Comparison of ENCODE assay signal across 8 cellular contexts in genomic region chr5:157603333-157604190, GRCh38. TPM values are rescaled to one million over a fixed set of nuclear protein-coding genes. Genes with fewer than 3 reads are reported as not detected.
A peak's percentile ranks its signal among the peaks of the same experiment; 100 is the strongest.
DNase-seq lines count a peak whose midpoint lies in the region; ATAC-seq, FAIRE-seq and TF ChIP-seq lines count a peak whose summit lies in the region.

No MANE protein-coding gene starts in this region.

- H3K27me3 ChIP-seq in HepG2 (ENCODE audit: control insufficient read depth in 1 of 2, insufficient read depth in 2 of 2, low read length in 2 of 2) (no peaks in the 10 kb centered on the region; a peak in 1 of 5 replicates), vagina (no peaks in the 10 kb centered on the region)

- no peak for FAIRE-seq in HepG2 (lab: Jason Lieb, UNC)

- H3K27ac ChIP-seq in OCI-LY7 (ENCODE audit: low read depth, low read length, poor library complexity, severe bottlenecking) (peak overlapping the region; percentile 73), HepG2 (ENCODE audit: extremely low read length, insufficient read depth, low read length) (no peak overlapping the region), vagina (no peak overlapping the region)

- H3K36me3 ChIP-seq in OCI-LY7 (ENCODE audit: insufficient read depth, low read length) (no peaks in the 10 kb centered on the region), HepG2 (replicated peaks in 1 of 2; ENCODE audit: control insufficient read depth in 1 of 2, insufficient read depth in 2 of 2, low read length in 2 of 2) (no peaks in the 10 kb centered on the region), vagina (no peaks in the 10 kb centered on the region)

- H3K9ac ChIP-seq in HepG2 (ENCODE audit: insufficient read depth, low read depth, low read length): no peak overlapping the region

- no peaks in the 10 kb centered on the region for H3K79me2 ChIP-seq in OCI-LY7 (ENCODE audit: insufficient read depth, low read depth, low read length)
- no peaks in the 10 kb centered on the region for H3K79me2 ChIP-seq in HepG2 (ENCODE audit: insufficient read depth, low read length)

- DNase-seq in OCI-LY7 (ENCODE audit: low spot score): peak; percentile 37
- peak; percentile 74 for DNase-seq in activated T-helper 1 cell treated with anti-CD3 and anti-CD28 coated beads, Interleukin-12 subunit alpha, Interleukin-12 subunit beta, Interleukin-2, Interleukin-4 antibody, amounts not matched to agents 30 ng/mL and 10 ng/mL and 1 ng/mL, durations not matched to agents 14 hours and 24 hours and 36 hours (ENCODE audit: low spot score)
- peak; percentile 18 for DNase-seq in HepG2 (ENCODE audit: low spot score)
- DNase-seq in NCI-H69 (lab: John Stamatoyannopoulos, UW): no peak
- no peak for DNase-seq in HuH-7.5 (ENCODE audit: low spot score)
- DNase-seq in vagina (ENCODE audit: extremely low spot score in 2 of 2): no peak

- H2AFZ ChIP-seq in OCI-LY7 (ENCODE audit: low read length) (peak overlapping the region; percentile 88), HepG2 (ENCODE audit: low read length) (no peak overlapping the region)

- CTCF ChIA-PET in OCI-LY7 (lab: Charles Lee; ENCODE audit: unreplicated experiment): no interaction called here
- CTCF ChIA-PET in HepG2 (lab: Yijun Ruan, JAX; ENCODE audit: low intra/inter-chr PET ratio, low total read pairs): no interaction called here

- in situ Hi-C loops in HepG2 (cut with HindIII; ENCODE audit: extremely low pct_ligation_motif_present, low pct_unique_long_range_greater_than_20kb): no loop called here

- no peak overlapping the region for H3K4me3 ChIP-seq in OCI-LY7 (ENCODE audit: low read depth, low read length, poor library complexity, severe bottlenecking)
- no peak overlapping the region for H3K4me3 ChIP-seq in HepG2 (replicated peaks in 1 of 3; ENCODE audit: insufficient read depth in 1 of 3, low read depth in 2 of 3, low read length in 3 of 3)
- H3K4me3 ChIP-seq in vagina: no peak overlapping the region

- TF ChIP-seq CTCF in OCI-LY7 (conservative IDR thresholded peaks at IDR 0.05; ENCODE audit: low read length): no peak
- no peak for TF ChIP-seq CTCF in HepG2 (CRISPR knock-in tag; IDR thresholded peaks at IDR 0.05)
- TF ChIP-seq CTCF in vagina (IDR thresholded peaks at IDR 0.05): no peak

- H3K4me2 ChIP-seq in OCI-LY7 (ENCODE audit: low read length) (peak overlapping the region; percentile 58), HepG2 (ENCODE audit: low read depth, low read length) (no peak overlapping the region)

- BruUV-seq in OCI-LY7 (replicated peaks; lab: Mats Ljungman, UMichigan) (no TSS peak), HepG2 (replicated peaks; lab: Mats Ljungman, UMichigan) (no TSS peak)

- H3K4me3 Mint-ChIP-seq in activated T-helper 1 cell treated with anti-CD3 and anti-CD28 coated beads, Interleukin-12 subunit alpha, Interleukin-12 subunit beta, Interleukin-2, Interleukin-4 antibody, amounts not matched to agents 30 ng/mL and 10 ng/mL and 1 ng/mL, durations not matched to agents 14 hours and 24 hours and 36 hours: peak overlapping the region; percentile 59

- no peaks in the 10 kb centered on the region for H3K27me3 Mint-ChIP-seq in activated T-helper 1 cell treated with anti-CD3 and anti-CD28 coated beads, Interleukin-12 subunit alpha, Interleukin-12 subunit beta, Interleukin-2, Interleukin-4 antibody, amounts not matched to agents 30 ng/mL and 10 ng/mL and 1 ng/mL, durations not matched to agents 14 hours and 24 hours and 36 hours (ENCODE audit: insufficient read depth)

- H3K4me1 Mint-ChIP-seq in activated T-helper 1 cell treated with anti-CD3 and anti-CD28 coated beads, Interleukin-12 subunit alpha, Interleukin-12 subunit beta, Interleukin-2, Interleukin-4 antibody, amounts not matched to agents 30 ng/mL and 10 ng/mL and 1 ng/mL, durations not matched to agents 14 hours and 24 hours and 36 hours (ENCODE audit: low read depth): peaks cover 79% of the 10 kb centered on the region

- H3K9me3 Mint-ChIP-seq in activated T-helper 1 cell treated with anti-CD3 and anti-CD28 coated beads, Interleukin-12 subunit alpha, Interleukin-12 subunit beta, Interleukin-2, Interleukin-4 antibody, amounts not matched to agents 30 ng/mL and 10 ng/mL and 1 ng/mL, durations not matched to agents 14 hours and 24 hours and 36 hours: no peaks in the 10 kb centered on the region

- no peaks in the 10 kb centered on the region for H4K20me1 ChIP-seq in OCI-LY7 (ENCODE audit: insufficient read depth, low read length)
- H4K20me1 ChIP-seq in HepG2 (ENCODE audit: insufficient read depth, low read length): no peaks in the 10 kb centered on the region

- POLR2A ChIA-PET in OCI-LY7 (lab: Charles Lee): interaction anchor here (0.7 to 2.1 kb wide), 3 partner anchors 8 to 219 kb away, joined by 3 to 19 read pairs (median 3); no protein-coding TSS in a partner anchor
- POLR2A ChIA-PET in HepG2 (lab: Yijun Ruan, JAX): no interaction called here

- H3K27ac Mint-ChIP-seq in activated T-helper 1 cell treated with anti-CD3 and anti-CD28 coated beads, Interleukin-12 subunit alpha, Interleukin-12 subunit beta, Interleukin-2, Interleukin-4 antibody, amounts not matched to agents 30 ng/mL and 10 ng/mL and 1 ng/mL, durations not matched to agents 14 hours and 24 hours and 36 hours: peak overlapping the region; percentile 88

- H3K9me2 ChIP-seq in OCI-LY7 (ENCODE audit: insufficient read depth, low read length): no peaks in the 10 kb centered on the region

- no peak for TF ChIP-seq RAD21 in HepG2 (CRISPR knock-in tag; IDR thresholded peaks at IDR 0.05)

- intact Hi-C loops in OCI-LY7 (cut with micrococcal nuclease; ENCODE audit: unreplicated experiment) (loop anchor here (5.0 kb wide), 2 partner anchors 124 to 139 kb away; partner anchors contain the start of gene LSM11), HepG2 (cut with micrococcal nuclease; ENCODE audit: unreplicated experiment) (no loop called here), vagina (cut with DNase I) (no loop called here)
- intact Hi-C loops in activated T-helper 1 cell treated with anti-CD3 and anti-CD28 coated beads, Interleukin-12 subunit alpha, Interleukin-12 subunit beta, Interleukin-2, Interleukin-4 antibody, amounts not matched to agents 30 ng/mL and 10 ng/mL and 1 ng/mL, durations not matched to agents 14 hours and 24 hours and 36 hours (cut with micrococcal nuclease): loop anchor here (1.0 to 5.0 kb wide), 13 partner anchors 8 to 1809 kb away; partner anchors contain the start of genes CLINT1 and THG1L

- H3K36me3 Mint-ChIP-seq in activated T-helper 1 cell treated with anti-CD3 and anti-CD28 coated beads, Interleukin-12 subunit alpha, Interleukin-12 subunit beta, Interleukin-2, Interleukin-4 antibody, amounts not matched to agents 30 ng/mL and 10 ng/mL and 1 ng/mL, durations not matched to agents 14 hours and 24 hours and 36 hours (ENCODE audit: low read depth): peaks cover 10% of the 10 kb centered on the region

- no peaks in the 10 kb centered on the region for H3K9me3 ChIP-seq in OCI-LY7 (ENCODE audit: low read length)
- no peaks in the 10 kb centered on the region for H3K9me3 ChIP-seq in HepG2 (ENCODE audit: low read length)
- no peaks in the 10 kb centered on the region for H3K9me3 ChIP-seq in vagina

- 41% methylated on average over 12 of the region's 12 CpGs for WGBS in HepG2 (ENCODE audit: low lambda C conversion rate)

- no peak for TF ChIP-seq EP300 in HepG2 (IDR thresholded peaks at IDR 0.05; ENCODE audit: low read depth in 2 of 2, low read length in 2 of 2)
- no peak for TF ChIP-seq EP300 in HepG2 (CRISPR knock-in tag; IDR thresholded peaks at IDR 0.05; ENCODE audit: borderline replicate concordance)

- H3K4me1 ChIP-seq in OCI-LY7 (ENCODE audit: insufficient read depth, low read length, poor library complexity, severe bottlenecking) (peaks cover 66% of the 10 kb centered on the region), HepG2 (ENCODE audit: insufficient read depth, low read length) (no peaks in the 10 kb centered on the region), vagina (no peaks in the 10 kb centered on the region)

- no peak for TF ChIP-seq POLR2A in HepG2 (IDR thresholded peaks at IDR 0.05; ENCODE audit: insufficient read depth in 1 of 2, low read depth in 2 of 2, low read length in 2 of 2)
- no peak for TF ChIP-seq POLR2A in vagina (IDR thresholded peaks at IDR 0.05)

- ATAC-seq in GM21423 (IDR thresholded peaks at IDR 0.05; ENCODE audit: unreplicated experiment) (peak; percentile 32), HepG2 (no peak), HG03196 (IDR thresholded peaks at IDR 0.05; ENCODE audit: unreplicated experiment) (no peak)

RNA-seq across cellular contexts. Expression of gene ADAM19, which starts 28.0 kb away (rescaled TPM):
- 19.0 and 24.2 TPM in 2 replicates for total RNA-seq in OCI-LY7 (2014; rRNA removed; shearing (Covaris generic))
- 78.3 and 103 TPM in 2 replicates for total RNA-seq in OCI-LY7 (2022)
- total RNA-seq in activated T-helper 1 cell treated with anti-CD3 and anti-CD28 coated beads, Interleukin-12 subunit alpha, Interleukin-12 subunit beta, Interleukin-2, Interleukin-4 antibody, amounts not matched to agents 30 ng/mL and 10 ng/mL and 1 ng/mL, durations not matched to agents 14 hours and 24 hours and 36 hours: 341 and 348 TPM in 2 replicates
- 0.24 and 0.38 TPM in 2 replicates for total RNA-seq in HepG2 (2016; rRNA removed; fragmentation: Illumina TruSeq; extraction: Trizol)
- total RNA-seq in HepG2 (2016; cell fraction: cytosol; rRNA removed; fragmentation: Illumina TruSeq; extraction: Trizol; ENCODE audit: low read depth): 0.18 TPM in 1 of 2 replicates, not detected in the other
- 0.13 and 0.28 TPM in 2 replicates for total RNA-seq in HepG2 (2016; cell fraction: insoluble cytoplasmic fraction; rRNA removed; fragmentation: Illumina TruSeq; extraction: Trizol)
- total RNA-seq in HepG2 (2016; cell fraction: membrane; rRNA removed; fragmentation: Illumina TruSeq; extraction: Trizol): 0.15 and 0.17 TPM in 2 replicates
- 0.41 and 0.50 TPM in 2 replicates for total RNA-seq in HepG2 (2016; cell fraction: nucleus; rRNA removed; fragmentation: Illumina TruSeq; extraction: Trizol)
- 0.61 and 0.74 TPM in 2 replicates for polyA plus RNA-seq in HepG2 (2011; rRNA removed)
- 0.31 and 0.35 TPM in 2 replicates for polyA plus RNA-seq in HepG2 (2011; cell fraction: cytosol; rRNA removed)
- 1.1 and 1.4 TPM in 2 replicates for polyA plus RNA-seq in HepG2 (2011; cell fraction: nucleus; rRNA removed)
- polyA plus RNA-seq in HepG2 (2012): 0.21 and 0.23 TPM in 2 replicates
- 0.03 TPM in 1 of 2 replicates, not detected in the other for polyA plus RNA-seq in HepG2 (2016; cell fraction: cytosol; fragmentation: Illumina TruSeq; extraction: Trizol; ENCODE audit: low read depth)
- polyA plus RNA-seq in HepG2 (2016; cell fraction: insoluble cytoplasmic fraction; fragmentation: Illumina TruSeq; extraction: Trizol; ENCODE audit: low read depth): 0.03 and 0.07 TPM in 2 replicates
- polyA plus RNA-seq in HepG2 (2016; cell fraction: membrane; fragmentation: Illumina TruSeq; extraction: Trizol; ENCODE audit: low read depth): 0.12 TPM in 1 of 2 replicates, not detected in the other
- 0.52 and 0.73 TPM in 2 replicates for polyA plus RNA-seq in HepG2 (2016; cell fraction: nucleus; fragmentation: Illumina TruSeq; extraction: Trizol; ENCODE audit: insufficient read depth, low read depth)
- polyA minus RNA-seq in HepG2 (2011; rRNA and poly(A)+ RNA removed; ENCODE audit: low replicate concordance): 0.12 and 1.3 TPM in 2 replicates
- 0.53 and 0.69 TPM in 2 replicates for polyA minus RNA-seq in HepG2 (2011; cell fraction: cytosol; rRNA and poly(A)+ RNA removed)
- 0.77 and 0.87 TPM in 2 replicates for polyA minus RNA-seq in HepG2 (2011; cell fraction: nucleus; rRNA and poly(A)+ RNA removed)
- 4.9 TPM for total RNA-seq in vagina

RNA-seq across cellular contexts. Expression of gene SOX30, which starts 48.7 kb away (rescaled TPM):
- total RNA-seq in OCI-LY7 (2014; rRNA removed; shearing (Covaris generic)): 0.16 TPM in 1 of 2 replicates, not detected in the other
- total RNA-seq in OCI-LY7 (2022): 0.13 and 0.29 TPM in 2 replicates
- 0.12 and 0.29 TPM in 2 replicates for total RNA-seq in activated T-helper 1 cell treated with anti-CD3 and anti-CD28 coated beads, Interleukin-12 subunit alpha, Interleukin-12 subunit beta, Interleukin-2, Interleukin-4 antibody, amounts not matched to agents 30 ng/mL and 10 ng/mL and 1 ng/mL, durations not matched to agents 14 hours and 24 hours and 36 hours
- total RNA-seq in HepG2 (2016; rRNA removed; fragmentation: Illumina TruSeq; extraction: Trizol): not detected in 2 replicates
- not detected in 2 replicates for total RNA-seq in HepG2 (2016; cell fraction: cytosol; rRNA removed; fragmentation: Illumina TruSeq; extraction: Trizol; ENCODE audit: low read depth)
- not detected in 2 replicates for total RNA-seq in HepG2 (2016; cell fraction: insoluble cytoplasmic fraction; rRNA removed; fragmentation: Illumina TruSeq; extraction: Trizol)
- total RNA-seq in HepG2 (2016; cell fraction: membrane; rRNA removed; fragmentation: Illumina TruSeq; extraction: Trizol): not detected in 2 replicates
- total RNA-seq in HepG2 (2016; cell fraction: nucleus; rRNA removed; fragmentation: Illumina TruSeq; extraction: Trizol): not detected in 2 replicates
- polyA plus RNA-seq in HepG2 (2011; rRNA removed): 0.05 TPM in 1 of 2 replicates, not detected in the other
- polyA plus RNA-seq in HepG2 (2011; cell fraction: cytosol; rRNA removed): not detected in 2 replicates
- not detected in 2 replicates for polyA plus RNA-seq in HepG2 (2011; cell fraction: nucleus; rRNA removed)
- polyA plus RNA-seq in HepG2 (2012): not detected in 2 replicates
- polyA plus RNA-seq in HepG2 (2016; cell fraction: cytosol; fragmentation: Illumina TruSeq; extraction: Trizol; ENCODE audit: low read depth): not detected in 2 replicates
- not detected in 2 replicates for polyA plus RNA-seq in HepG2 (2016; cell fraction: insoluble cytoplasmic fraction; fragmentation: Illumina TruSeq; extraction: Trizol; ENCODE audit: low read depth)
- not detected in 2 replicates for polyA plus RNA-seq in HepG2 (2016; cell fraction: membrane; fragmentation: Illumina TruSeq; extraction: Trizol; ENCODE audit: low read depth)
- polyA plus RNA-seq in HepG2 (2016; cell fraction: nucleus; fragmentation: Illumina TruSeq; extraction: Trizol; ENCODE audit: insufficient read depth, low read depth): not detected in 2 replicates
- polyA minus RNA-seq in HepG2 (2011; rRNA and poly(A)+ RNA removed; ENCODE audit: low replicate concordance): not detected in 2 replicates
- polyA minus RNA-seq in HepG2 (2011; cell fraction: cytosol; rRNA and poly(A)+ RNA removed): not detected in 2 replicates
- polyA minus RNA-seq in HepG2 (2011; cell fraction: nucleus; rRNA and poly(A)+ RNA removed): not detected in 2 replicates
- not detected for total RNA-seq in vagina

Comparison
In these comparisons a context has a peak if more than half of its experiments do, and no peak if none do; other contexts are left out.
1. DNase-seq: peak in OCI-LY7 (single experiment), activated T-helper 1 cell treated with anti-CD3 and anti-CD28 coated beads, Interleukin-12 subunit alpha, Interleukin-12 subunit beta, Interleukin-2, Interleukin-4 antibody, amounts not matched to agents 30 ng/mL and 10 ng/mL and 1 ng/mL, durations not matched to agents 14 hours and 24 hours and 36 hours (single experiment) and HepG2 (single experiment); none in NCI-H69 (single experiment), HuH-7.5 (single experiment) and vagina (0 of 2).
2. intact Hi-C loops: an anchor here in OCI-LY7 (5.0 kb wide) and activated T-helper 1 cell treated with anti-CD3 and anti-CD28 coated beads, Interleukin-12 subunit alpha, Interleukin-12 subunit beta, Interleukin-2, Interleukin-4 antibody, amounts not matched to agents 30 ng/mL and 10 ng/mL and 1 ng/mL, durations not matched to agents 14 hours and 24 hours and 36 hours (1.0 to 5.0 kb wide); none called in HepG2 and vagina.